1 cellular context compared by ENCODE assay signal in genomic region chr7:4006687-4007086, GRCh38.
TF ChIP-seq lines count a peak whose summit lies in the region.

No MANE protein-coding gene starts in this region.

TF ChIP-seq in HepG2, 621 proteins besides CTCF, POLR2A, EP300 and RAD21 (continued from another document and continues in another):
- TF ChIP-seq, protein P1, sequence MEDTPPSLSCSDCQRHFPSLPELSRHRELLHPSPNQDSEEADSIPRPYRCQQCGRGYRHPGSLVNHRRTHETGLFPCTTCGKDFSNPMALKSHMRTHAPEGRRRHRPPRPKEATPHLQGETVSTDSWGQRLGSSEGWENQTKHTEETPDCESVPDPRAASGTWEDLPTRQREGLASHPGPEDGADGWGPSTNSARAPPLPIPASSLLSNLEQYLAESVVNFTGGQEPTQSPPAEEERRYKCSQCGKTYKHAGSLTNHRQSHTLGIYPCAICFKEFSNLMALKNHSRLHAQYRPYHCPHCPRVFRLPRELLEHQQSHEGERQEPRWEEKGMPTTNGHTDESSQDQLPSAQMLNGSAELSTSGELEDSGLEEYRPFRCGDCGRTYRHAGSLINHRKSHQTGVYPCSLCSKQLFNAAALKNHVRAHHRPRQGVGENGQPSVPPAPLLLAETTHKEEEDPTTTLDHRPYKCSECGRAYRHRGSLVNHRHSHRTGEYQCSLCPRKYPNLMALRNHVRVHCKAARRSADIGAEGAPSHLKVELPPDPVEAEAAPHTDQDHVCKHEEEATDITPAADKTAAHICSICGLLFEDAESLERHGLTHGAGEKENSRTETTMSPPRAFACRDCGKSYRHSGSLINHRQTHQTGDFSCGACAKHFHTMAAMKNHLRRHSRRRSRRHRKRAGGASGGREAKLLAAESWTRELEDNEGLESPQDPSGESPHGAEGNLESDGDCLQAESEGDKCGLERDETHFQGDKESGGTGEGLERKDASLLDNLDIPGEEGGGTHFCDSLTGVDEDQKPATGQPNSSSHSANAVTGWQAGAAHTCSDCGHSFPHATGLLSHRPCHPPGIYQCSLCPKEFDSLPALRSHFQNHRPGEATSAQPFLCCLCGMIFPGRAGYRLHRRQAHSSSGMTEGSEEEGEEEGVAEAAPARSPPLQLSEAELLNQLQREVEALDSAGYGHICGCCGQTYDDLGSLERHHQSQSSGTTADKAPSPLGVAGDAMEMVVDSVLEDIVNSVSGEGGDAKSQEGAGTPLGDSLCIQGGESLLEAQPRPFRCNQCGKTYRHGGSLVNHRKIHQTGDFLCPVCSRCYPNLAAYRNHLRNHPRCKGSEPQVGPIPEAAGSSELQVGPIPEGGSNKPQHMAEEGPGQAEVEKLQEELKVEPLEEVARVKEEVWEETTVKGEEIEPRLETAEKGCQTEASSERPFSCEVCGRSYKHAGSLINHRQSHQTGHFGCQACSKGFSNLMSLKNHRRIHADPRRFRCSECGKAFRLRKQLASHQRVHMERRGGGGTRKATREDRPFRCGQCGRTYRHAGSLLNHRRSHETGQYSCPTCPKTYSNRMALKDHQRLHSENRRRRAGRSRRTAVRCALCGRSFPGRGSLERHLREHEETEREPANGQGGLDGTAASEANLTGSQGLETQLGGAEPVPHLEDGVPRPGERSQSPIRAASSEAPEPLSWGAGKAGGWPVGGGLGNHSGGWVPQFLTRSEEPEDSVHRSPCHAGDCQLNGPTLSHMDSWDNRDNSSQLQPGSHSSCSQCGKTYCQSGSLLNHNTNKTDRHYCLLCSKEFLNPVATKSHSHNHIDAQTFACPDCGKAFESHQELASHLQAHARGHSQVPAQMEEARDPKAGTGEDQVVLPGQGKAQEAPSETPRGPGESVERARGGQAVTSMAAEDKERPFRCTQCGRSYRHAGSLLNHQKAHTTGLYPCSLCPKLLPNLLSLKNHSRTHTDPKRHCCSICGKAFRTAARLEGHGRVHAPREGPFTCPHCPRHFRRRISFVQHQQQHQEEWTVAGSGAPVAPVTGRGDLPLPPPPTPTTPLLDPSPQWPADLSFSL (CRISPR knock-in tag; IDR thresholded peaks at IDR 0.05) = no peak
- no peak for TF ChIP-seq ZBTB7A (CRISPR knock-in tag; IDR thresholded peaks at IDR 0.05)
- no peak for TF ChIP-seq NFE2 (CRISPR knock-in tag; IDR thresholded peaks at IDR 0.05)
- no peak for TF ChIP-seq MAFF (IDR thresholded peaks at IDR 0.05; ENCODE audit: low read depth, low read length)
- TF ChIP-seq LCORL (IDR thresholded peaks at IDR 0.05) = no peak
- no peak for TF ChIP-seq LCORL (CRISPR knock-in tag; IDR thresholded peaks at IDR 0.05)
- TF ChIP-seq MEF2D (CRISPR knock-in tag; IDR thresholded peaks at IDR 0.05) = no peak; the same call in 1 of the 2 replicates
- TF ChIP-seq BRD4 (CRISPR knock-in tag; IDR thresholded peaks at IDR 0.05) = no peak
- no peak for TF ChIP-seq ZFP62 (CRISPR knock-in tag; IDR thresholded peaks at IDR 0.05)
- TF ChIP-seq MAFK (conservative IDR thresholded peaks at IDR 0.05 in 1 of 2, IDR thresholded peaks at IDR 0.05 in 1 of 2; ENCODE audit: low read length in 2 of 2) = no peak
- TF ChIP-seq, protein P2, sequence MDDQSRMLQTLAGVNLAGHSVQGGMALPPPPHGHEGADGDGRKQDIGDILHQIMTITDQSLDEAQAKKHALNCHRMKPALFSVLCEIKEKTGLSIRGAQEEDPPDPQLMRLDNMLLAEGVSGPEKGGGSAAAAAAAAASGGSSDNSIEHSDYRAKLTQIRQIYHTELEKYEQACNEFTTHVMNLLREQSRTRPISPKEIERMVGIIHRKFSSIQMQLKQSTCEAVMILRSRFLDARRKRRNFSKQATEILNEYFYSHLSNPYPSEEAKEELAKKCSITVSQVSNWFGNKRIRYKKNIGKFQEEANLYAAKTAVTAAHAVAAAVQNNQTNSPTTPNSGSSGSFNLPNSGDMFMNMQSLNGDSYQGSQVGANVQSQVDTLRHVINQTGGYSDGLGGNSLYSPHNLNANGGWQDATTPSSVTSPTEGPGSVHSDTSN (CRISPR knock-in tag; IDR thresholded peaks at IDR 0.05; ENCODE audit: borderline replicate concordance) = no peak
- TF ChIP-seq MZF1 (CRISPR knock-in tag; IDR thresholded peaks at IDR 0.05; ENCODE audit: borderline replicate concordance) = no peak
- no peak for TF ChIP-seq PAX8 (CRISPR knock-in tag; IDR thresholded peaks at IDR 0.05; ENCODE audit: borderline replicate concordance)
- no peak for TF ChIP-seq ZNF839 (CRISPR knock-in tag; IDR thresholded peaks at IDR 0.05; ENCODE audit: borderline replicate concordance)
- peak; percentile 74; the same call in 1 of the 2 replicates for TF ChIP-seq KDM6A (CRISPR knock-in tag; IDR thresholded peaks at IDR 0.05; ENCODE audit: low read depth)
- TF ChIP-seq TRAFD1 (CRISPR knock-in tag; IDR thresholded peaks at IDR 0.05; ENCODE audit: borderline replicate concordance) = no peak
- TF ChIP-seq ZNF546 (CRISPR knock-in tag; conservative IDR thresholded peaks at IDR 0.05) = no peak
- TF ChIP-seq ZNF33B (CRISPR knock-in tag; IDR thresholded peaks at IDR 0.05) = no peak
- no peak for TF ChIP-seq CREB1 (IDR thresholded peaks at IDR 0.05)
- no peak for TF ChIP-seq CREB1 (CRISPR knock-in tag; IDR thresholded peaks at IDR 0.05)
- TF ChIP-seq, protein P3, sequence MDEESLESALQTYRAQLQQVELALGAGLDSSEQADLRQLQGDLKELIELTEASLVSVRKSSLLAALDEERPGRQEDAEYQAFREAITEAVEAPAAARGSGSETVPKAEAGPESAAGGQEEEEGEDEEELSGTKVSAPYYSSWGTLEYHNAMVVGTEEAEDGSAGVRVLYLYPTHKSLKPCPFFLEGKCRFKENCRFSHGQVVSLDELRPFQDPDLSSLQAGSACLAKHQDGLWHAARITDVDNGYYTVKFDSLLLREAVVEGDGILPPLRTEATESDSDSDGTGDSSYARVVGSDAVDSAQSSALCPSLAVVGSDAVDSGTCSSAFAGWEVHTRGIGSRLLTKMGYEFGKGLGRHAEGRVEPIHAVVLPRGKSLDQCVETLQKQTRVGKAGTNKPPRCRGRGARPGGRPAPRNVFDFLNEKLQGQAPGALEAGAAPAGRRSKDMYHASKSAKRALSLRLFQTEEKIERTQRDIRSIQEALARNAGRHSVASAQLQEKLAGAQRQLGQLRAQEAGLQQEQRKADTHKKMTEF (CRISPR knock-in tag; IDR thresholded peaks at IDR 0.05) = peak; percentile 56; the same call in 1 of the 2 replicates
- no peak for TF ChIP-seq ZFP41 (CRISPR knock-in tag; IDR thresholded peaks at IDR 0.05; ENCODE audit: borderline replicate concordance)
- no peak for TF ChIP-seq SIN3A (IDR thresholded peaks at IDR 0.05; ENCODE audit: borderline replicate concordance, low read depth, low read length)
- TF ChIP-seq CCAR2 (optimal IDR thresholded peaks at IDR 0.05; ENCODE audit: low read depth, low read length) = no peak
- no peak for TF ChIP-seq ZNF281 (CRISPR knock-in tag; IDR thresholded peaks at IDR 0.05; ENCODE audit: borderline replicate concordance)
- no peak for TF ChIP-seq NONO (IDR thresholded peaks at IDR 0.05)
- TF ChIP-seq NONO (CRISPR knock-in tag; conservative IDR thresholded peaks at IDR 0.05) = peak; percentile 40; the same call in 1 of the 2 replicates
- TF ChIP-seq, protein P4, sequence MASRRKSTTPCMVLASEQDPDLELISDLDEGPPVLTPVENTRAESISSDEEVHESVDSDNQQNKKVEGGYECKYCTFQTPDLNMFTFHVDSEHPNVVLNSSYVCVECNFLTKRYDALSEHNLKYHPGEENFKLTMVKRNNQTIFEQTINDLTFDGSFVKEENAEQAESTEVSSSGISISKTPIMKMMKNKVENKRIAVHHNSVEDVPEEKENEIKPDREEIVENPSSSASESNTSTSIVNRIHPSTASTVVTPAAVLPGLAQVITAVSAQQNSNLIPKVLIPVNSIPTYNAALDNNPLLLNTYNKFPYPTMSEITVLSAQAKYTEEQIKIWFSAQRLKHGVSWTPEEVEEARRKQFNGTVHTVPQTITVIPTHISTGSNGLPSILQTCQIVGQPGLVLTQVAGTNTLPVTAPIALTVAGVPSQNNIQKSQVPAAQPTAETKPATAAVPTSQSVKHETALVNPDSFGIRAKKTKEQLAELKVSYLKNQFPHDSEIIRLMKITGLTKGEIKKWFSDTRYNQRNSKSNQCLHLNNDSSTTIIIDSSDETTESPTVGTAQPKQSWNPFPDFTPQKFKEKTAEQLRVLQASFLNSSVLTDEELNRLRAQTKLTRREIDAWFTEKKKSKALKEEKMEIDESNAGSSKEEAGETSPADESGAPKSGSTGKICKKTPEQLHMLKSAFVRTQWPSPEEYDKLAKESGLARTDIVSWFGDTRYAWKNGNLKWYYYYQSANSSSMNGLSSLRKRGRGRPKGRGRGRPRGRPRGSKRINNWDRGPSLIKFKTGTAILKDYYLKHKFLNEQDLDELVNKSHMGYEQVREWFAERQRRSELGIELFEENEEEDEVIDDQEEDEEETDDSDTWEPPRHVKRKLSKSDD (CRISPR knock-in tag; IDR thresholded peaks at IDR 0.05; ENCODE audit: low read depth) = no peak
- TF ChIP-seq DMTF1 (CRISPR knock-in tag; IDR thresholded peaks at IDR 0.05) = no peak
- TF ChIP-seq ZSCAN9 (CRISPR knock-in tag; IDR thresholded peaks at IDR 0.05; ENCODE audit: borderline replicate concordance) = no peak
- TF ChIP-seq, protein P5, sequence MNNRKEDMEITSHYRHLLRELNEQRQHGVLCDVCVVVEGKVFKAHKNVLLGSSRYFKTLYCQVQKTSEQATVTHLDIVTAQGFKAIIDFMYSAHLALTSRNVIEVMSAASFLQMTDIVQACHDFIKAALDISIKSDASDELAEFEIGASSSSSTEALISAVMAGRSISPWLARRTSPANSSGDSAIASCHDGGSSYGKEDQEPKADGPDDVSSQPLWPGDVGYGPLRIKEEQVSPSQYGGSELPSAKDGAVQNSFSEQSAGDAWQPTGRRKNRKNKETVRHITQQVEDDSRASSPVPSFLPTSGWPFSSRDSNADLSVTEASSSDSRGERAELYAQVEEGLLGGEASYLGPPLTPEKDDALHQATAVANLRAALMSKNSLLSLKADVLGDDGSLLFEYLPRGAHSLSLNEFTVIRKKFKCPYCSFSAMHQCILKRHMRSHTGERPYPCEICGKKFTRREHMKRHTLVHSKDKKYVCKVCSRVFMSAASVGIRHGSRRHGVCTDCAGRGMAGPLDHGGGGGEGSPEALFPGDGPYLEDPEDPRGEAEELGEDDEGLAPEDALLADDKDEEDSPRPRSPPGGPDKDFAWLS (CRISPR knock-in tag; IDR thresholded peaks at IDR 0.05; ENCODE audit: borderline replicate concordance) = no peak
- no peak for TF ChIP-seq KMT2B (CRISPR knock-in tag; IDR thresholded peaks at IDR 0.05)
- no peak for TF ChIP-seq PLRG1 (conservative IDR thresholded peaks at IDR 0.05)
- TF ChIP-seq CHCHD3 (CRISPR knock-in tag; IDR thresholded peaks at IDR 0.05) = no peak
- TF ChIP-seq ZNF432 (CRISPR knock-in tag; IDR thresholded peaks at IDR 0.05; ENCODE audit: borderline replicate concordance) = no peak
- no peak for TF ChIP-seq KDM5A (IDR thresholded peaks at IDR 0.05; ENCODE audit: borderline replicate concordance, low read length)
- TF ChIP-seq ADNP (CRISPR knock-in tag; IDR thresholded peaks at IDR 0.05) = no peak
- peak; percentile 63; the same call in 1 of the 2 replicates for TF ChIP-seq RXRB (CRISPR knock-in tag; IDR thresholded peaks at IDR 0.05; ENCODE audit: borderline replicate concordance)
- TF ChIP-seq CAMTA2 (CRISPR knock-in tag; IDR thresholded peaks at IDR 0.05; ENCODE audit: borderline replicate concordance) = no peak
- TF ChIP-seq CENPT (CRISPR knock-in tag; IDR thresholded peaks at IDR 0.05; ENCODE audit: low read depth) = no peak
- TF ChIP-seq ZNF766 (CRISPR knock-in tag; IDR thresholded peaks at IDR 0.05; ENCODE audit: borderline replicate concordance) = no peak
- no peak for TF ChIP-seq ZNF383 (CRISPR knock-in tag; IDR thresholded peaks at IDR 0.05; ENCODE audit: borderline replicate concordance)
- TF ChIP-seq ZNF607 (CRISPR knock-in tag; IDR thresholded peaks at IDR 0.05; ENCODE audit: borderline replicate concordance) = no peak
- no peak for TF ChIP-seq ZNF547 (CRISPR knock-in tag; IDR thresholded peaks at IDR 0.05)
